1 cellular context compared by ENCODE assay signal in genomic region chr5:38069360-38069759, GRCh38.
TF ChIP-seq lines count a peak whose summit lies in the region.

No MANE protein-coding gene starts in this region.

TF ChIP-seq in HepG2, 621 proteins besides CTCF, POLR2A, EP300 and RAD21 (continued from another document):
- TF ChIP-seq ZNF687 (CRISPR knock-in tag; IDR thresholded peaks at IDR 0.05) (no peak), KLF15 (CRISPR knock-in tag; IDR thresholded peaks at IDR 0.05; ENCODE audit: borderline replicate concordance) (no peak), ZMAT3 (CRISPR knock-in tag; conservative IDR thresholded peaks at IDR 0.05) (no peak), GATAD2A (CRISPR knock-in tag; IDR thresholded peaks at IDR 0.05) (peak; percentile 74), SOX5 (CRISPR knock-in tag; IDR thresholded peaks at IDR 0.05; ENCODE audit: borderline replicate concordance) (peak; percentile 60; the same call in 1 of the 2 replicates), NAIF1 (CRISPR knock-in tag; IDR thresholded peaks at IDR 0.05; ENCODE audit: borderline replicate concordance) (no peak), NR2F1 (CRISPR knock-in tag; IDR thresholded peaks at IDR 0.05) (peak; percentile 44 to 83; a peak in 3 of 4 replicates), POGZ (CRISPR knock-in tag; IDR thresholded peaks at IDR 0.05) (peak; percentile 63; the same call in 1 of the 2 replicates), GMEB2 (CRISPR knock-in tag; IDR thresholded peaks at IDR 0.05; ENCODE audit: low read depth) (no peak), KLF13 (CRISPR knock-in tag; IDR thresholded peaks at IDR 0.05) (no peak), ARID4A (CRISPR knock-in tag; IDR thresholded peaks at IDR 0.05; ENCODE audit: borderline replicate concordance) (no peak)
